In genomic region chr2:54331095-54331835, GRCh38 we compare ENCODE assay signal across 8 cellular contexts.
DNase-seq lines count a peak whose midpoint lies in the region; ATAC-seq, FAIRE-seq and TF ChIP-seq lines count a peak whose summit lies in the region.

No MANE protein-coding gene starts in this region.

- DNase-seq in A549 (ENCODE audit: low read depth in 1 of 2, low spot score in 1 of 2) (no peak), SK-N-MC (ENCODE audit: low read depth, low spot score) (no peak), fibroblast of the aortic adventitia (ENCODE audit: low read depth) (no peak), sigmoid colon (peak; percentile 66), NCI-H2107 treated with DMSO at 0.1 percent for 48 hours (lab: John Stamatoyannopoulos, UW; ENCODE audit: unreplicated experiment) (no peak), NCI-H1930 (lab: John Stamatoyannopoulos, UW) (no peak), HK-2 (ENCODE audit: unreplicated experiment) (no peak)

- H3K4me1 ChIP-seq in A549: peaks cover 10% of the 10 kb centered on the region; the same call in 2 of the 3 replicates
- peaks cover 0 to 23% (median 18%) of the 10 kb centered on the region in 4 donors for H3K4me1 ChIP-seq in sigmoid colon

- intact Hi-C loops in sigmoid colon (cut with DNase I): loop anchor here (2.0 to 10.0 kb wide), 3 partner anchors 44 to 216 kb away; partner anchors contain the start of genes ACYP2 and SPTBN1

- H3K9ac ChIP-seq in SK-N-MC (ENCODE audit: insufficient read length): peak overlapping the region; percentile 39

- H3K9me3 ChIP-seq in A549 (no peaks in the 10 kb centered on the region), SK-N-MC (ENCODE audit: low read depth, low read length) (no peaks in the 10 kb centered on the region), sigmoid colon (no peaks in the 10 kb centered on the region)

- CTCF ChIA-PET in A549 (lab: Yijun Ruan, JAX): interaction anchor here (0.6 to 1.5 kb wide), 6 partner anchors 16 to 374 kb away, joined by 3 to 5 read pairs (median 3); no protein-coding TSS in a partner anchor

- H3K36me3 ChIP-seq in SK-N-MC (ENCODE audit: insufficient read depth, low read length) (no peaks in the 10 kb centered on the region), sigmoid colon (no peaks in the 10 kb centered on the region)

- ATAC-seq in A549 (peak in 1 of 2 experiments; percentile 9; a peak in 3 of 6 replicates), GM21529 (IDR thresholded peaks at IDR 0.05; ENCODE audit: unreplicated experiment) (peak; percentile 36)

- TF ChIP-seq RAD21 in A549 (conservative IDR thresholded peaks at IDR 0.05 in 1 of 2, IDR thresholded peaks at IDR 0.05 in 1 of 2): no peak

- WGBS in A549 (ENCODE audit: missing lambda C conversion rate): 62% methylated on average over 14 of the region's 14 CpGs
- WGBS in sigmoid colon, 2 donors: 54 to 65% methylated on average over 14 of the region's 14 CpGs

- H3K27me3 ChIP-seq in sigmoid colon: no peaks in the 10 kb centered on the region

- peak overlapping the region; percentile 81 for H3K4me2 ChIP-seq in A549

- POLR2A ChIA-PET in A549 (lab: Yijun Ruan, JAX): interaction anchor here (1.8 kb wide), 1 partner anchor 10 kb away, joined by 5 read pairs; no protein-coding TSS in a partner anchor

- no peak for TF ChIP-seq EP300 in A549 (IDR thresholded peaks at IDR 0.05)
- no peak for TF ChIP-seq EP300 in sigmoid colon (IDR thresholded peaks at IDR 0.05)

- TF ChIP-seq POLR2A in A549 (IDR thresholded peaks at IDR 0.05; ENCODE audit: low read length) (no peak), sigmoid colon (IDR thresholded peaks at IDR 0.05) (no peak)

- peak overlapping the region; percentile 71 to 83 for H3K27ac ChIP-seq in A549
- no peak overlapping the region for H3K27ac ChIP-seq in SK-N-MC
- peak overlapping the region; percentile 84 to 95 (median 91) for H3K27ac ChIP-seq in sigmoid colon

- TF ChIP-seq CTCF in A549 (IDR thresholded peaks at IDR 0.05): no peak
- TF ChIP-seq CTCF in fibroblast of the aortic adventitia (IDR thresholded peaks at IDR 0.05; ENCODE audit: insufficient read depth, low read length): no peak
- no peak for TF ChIP-seq CTCF in sigmoid colon (IDR thresholded peaks at IDR 0.05)

- no peak for FAIRE-seq in A549 (lab: Jason Lieb, UNC)

- H3K4me3 ChIP-seq in A549 (peak overlapping the region; percentile 52), SK-N-MC (peak overlapping the region; percentile 94), fibroblast of the aortic adventitia (ENCODE audit: low read depth, low read length) (peak overlapping the region; percentile 77), sigmoid colon (peak overlapping the region; percentile 45 to 67 (median 60))

TF ChIP-seq in A549, 52 proteins besides CTCF, POLR2A, EP300 and RAD21:
- TF ChIP-seq MAFK (IDR thresholded peaks at IDR 0.05; ENCODE audit: partially characterized antibody): no peak
- peak; percentile 2; the same call in 1 of the 2 replicates for TF ChIP-seq PHF8 (IDR thresholded peaks at IDR 0.05; ENCODE audit: borderline replicate concordance, low read depth)
